ENCODE assay signal across 9 cellular contexts in the genomic region with DNA sequence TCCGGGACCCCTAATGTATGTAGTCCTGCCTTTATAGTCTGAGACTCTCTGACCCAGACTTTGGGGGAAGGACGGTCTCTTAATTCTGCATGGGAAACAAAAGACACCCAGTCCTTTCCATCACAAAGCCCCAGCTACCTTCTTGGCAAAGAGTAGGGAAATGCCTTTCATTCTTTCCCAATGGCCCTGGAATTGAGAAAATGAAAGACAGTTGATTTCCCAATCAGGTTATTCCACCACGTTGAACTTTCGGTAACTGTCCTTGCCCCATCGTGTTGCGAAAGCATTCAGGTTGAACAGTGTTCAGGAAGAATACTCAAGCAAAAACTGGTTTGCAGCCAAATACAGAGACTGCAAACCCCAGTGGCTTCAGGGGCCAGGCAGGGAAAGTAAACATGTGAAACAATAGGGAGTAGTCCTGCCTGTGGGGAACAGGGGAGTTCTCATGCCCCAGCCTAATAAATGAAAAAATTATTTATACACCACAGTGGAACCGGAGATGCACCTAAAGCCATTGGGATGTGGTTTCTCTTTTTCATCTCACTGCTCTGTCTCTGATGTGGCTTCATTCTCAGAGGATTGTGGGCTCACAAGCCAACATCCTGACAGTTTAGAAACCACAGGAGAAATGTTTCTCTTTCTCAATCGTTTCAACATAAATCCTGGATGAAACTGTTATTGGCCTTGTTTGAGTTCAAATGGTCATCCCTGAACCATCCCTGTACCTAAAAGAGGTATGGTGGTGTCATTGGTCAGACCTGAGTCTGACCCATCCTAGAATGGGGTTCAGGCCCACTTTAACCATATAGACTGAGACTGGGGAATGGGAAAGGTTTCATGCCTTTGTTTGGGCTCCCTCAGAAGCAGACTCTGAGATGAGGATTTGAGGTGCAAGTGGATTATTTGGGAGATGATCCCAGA. TPM values are rescaled to one million over a fixed set of nuclear protein-coding genes. Genes with fewer than 3 reads are reported as not detected.
A peak's percentile ranks its signal among the peaks of the same experiment; 100 is the strongest.
DNase-seq lines count a peak whose midpoint lies in the region; ATAC-seq, FAIRE-seq and TF ChIP-seq lines count a peak whose summit lies in the region.
"Had no signal": no experiment of that assay in that cellular context is flagged by ENCODE, and none has a peak within 500 bp of the region (broad histone marks: within the 10 kb centered on the region; RNA-seq: fewer than 3 reads in every experiment).

No MANE protein-coding gene starts in this region.

- H3K27me3 ChIP-seq in ACC112 (ENCODE audit: insufficient read depth, low read length) (no peaks in the 10 kb centered on the region), HCT116 (ENCODE audit: insufficient read depth, low read length) (no peaks in the 10 kb centered on the region), endothelial cell of umbilical vein (ENCODE audit: control insufficient read depth in 2 of 2, insufficient read depth in 2 of 2, low read length in 2 of 2) (no peaks in the 10 kb centered on the region), muscle layer of duodenum (ENCODE audit: low read depth, low read length) (no peaks in the 10 kb centered on the region)
- H3K27me3 ChIP-seq: cardiac muscle cell had no signal

- no peaks in the 10 kb centered on the region for H3K9me1 ChIP-seq in endothelial cell of umbilical vein (replicated peaks; ENCODE audit: control insufficient read depth, extremely low read depth, insufficient read depth, low read length)

- H3K9me3 ChIP-seq in HCT116 (ENCODE audit: control insufficient read depth in 1 of 2, insufficient read depth in 1 of 2, low read depth in 1 of 2, low read length in 2 of 2) (no peaks in the 10 kb centered on the region), endothelial cell of umbilical vein (replicated peaks; ENCODE audit: control insufficient read depth, insufficient read depth, low read length) (no peaks in the 10 kb centered on the region), muscle layer of duodenum (ENCODE audit: control insufficient read depth in 1 of 2, low read length in 2 of 2) (no peaks in the 10 kb centered on the region)

- DNase-seq in HCT116 (ENCODE audit: low read depth, low spot score) (no peak), SIG-M5 (lab: John Stamatoyannopoulos, UW) (peak; percentile 82), endothelial cell of umbilical vein (ENCODE audit: low read depth, low spot score) (peak; percentile 92), Ammon's horn (ENCODE audit: low spot score) (no peak), NCI-H1930 (lab: John Stamatoyannopoulos, UW) (no peak)

- CTCF ChIA-PET in HCT116 (lab: Charles Lee), result no interaction called here
- CTCF ChIA-PET in endothelial cell of umbilical vein (lab: Charles Lee), result interaction anchor here (0.9 to 1.0 kb wide), 2 partner anchors 9 to 15 kb away, joined by 3 read pairs; no protein-coding TSS in a partner anchor

- ATAC-seq in HCT116, result no peak
- no peak for ATAC-seq in GM19324 (IDR thresholded peaks at IDR 0.05; ENCODE audit: low FRiP score, unreplicated experiment)

- H2AFZ ChIP-seq in ACC112 (ENCODE audit: low read length, unreplicated experiment), result peak overlapping the region; percentile 26
- H2AFZ ChIP-seq in HCT116 (ENCODE audit: low read depth, low read length, poor library complexity, severe bottlenecking), result no peak overlapping the region
- H2AFZ ChIP-seq in endothelial cell of umbilical vein (ENCODE audit: low read depth, low read length), result peak overlapping the region; percentile 80

- FAIRE-seq in endothelial cell of umbilical vein (lab: Jason Lieb, UNC), result peak; percentile 86

- TF ChIP-seq POLR2A in HCT116 (IDR thresholded peaks at IDR 0.05; ENCODE audit: borderline replicate concordance, extremely low read depth, insufficient read depth, insufficient read length) (no peak), endothelial cell of umbilical vein (IDR thresholded peaks at IDR 0.05; ENCODE audit: low read depth, low read length) (no peak)

- no TSS peak for BruUV-seq in HCT116 (replicated peaks; lab: Mats Ljungman, UMichigan)
- no TSS peak for BruUV-seq in endothelial cell of umbilical vein (replicated peaks; lab: Mats Ljungman, UMichigan)

- no peak overlapping the region for H3K9ac ChIP-seq in HCT116 (ENCODE audit: low read length)
- H3K9ac ChIP-seq in endothelial cell of umbilical vein (replicated peaks; ENCODE audit: extremely low read depth, insufficient read depth, low read length), result peak overlapping the region; percentile 13

- peak overlapping the region; percentile 8 for H3K4me3 ChIP-seq in ACC112 (ENCODE audit: low read depth, low read length)
- H3K4me3 ChIP-seq in HCT116 (replicated peaks in 1 of 2; ENCODE audit: low read depth in 1 of 2, low read length in 2 of 2), result no peak overlapping the region
- no peak overlapping the region for H3K4me3 ChIP-seq in endothelial cell of umbilical vein (replicated peaks in 1 of 3; ENCODE audit: insufficient read depth in 1 of 3, low read depth in 1 of 3, low read length in 3 of 3)
- H3K4me3 ChIP-seq in muscle layer of duodenum (ENCODE audit: low read depth in 1 of 2, low read length in 2 of 2), result peak overlapping the region in 1 of 2 donors; percentile 25
- H3K4me3 ChIP-seq: cardiac muscle cell had no signal

- TF ChIP-seq CTCF in HCT116 (IDR thresholded peaks at IDR 0.05 in 2 of 3, conservative IDR thresholded peaks at IDR 0.05 in 1 of 3; ENCODE audit: borderline replicate concordance in 1 of 3, insufficient read depth in 1 of 3, low read depth in 2 of 3, low read length in 2 of 3), result no peak
- TF ChIP-seq CTCF in endothelial cell of umbilical vein (IDR thresholded peaks at IDR 0.05; ENCODE audit: extremely low read depth in 1 of 2, insufficient read depth in 1 of 2, low read depth in 1 of 2, low read length in 2 of 2), result no peak

- H3K4me1 ChIP-seq in ACC112 (ENCODE audit: control insufficient read depth, insufficient read depth, low read length, unreplicated experiment) (peaks cover 23% of the 10 kb centered on the region), HCT116 (ENCODE audit: control insufficient read depth in 1 of 2, insufficient read depth in 2 of 2, low read length in 2 of 2) (peaks cover 0 to 12% of the 10 kb centered on the region in 2 experiments; a peak in 3 of 4 replicates), endothelial cell of umbilical vein (ENCODE audit: control insufficient read depth, extremely low read depth, insufficient read depth, low read length) (peaks cover 23% of the 10 kb centered on the region), muscle layer of duodenum (ENCODE audit: control insufficient read depth in 1 of 2, insufficient read depth in 2 of 2, low read length in 2 of 2) (peaks cover 11 to 20% of the 10 kb centered on the region in 2 donors)

- H3K4me2 ChIP-seq in HCT116 (ENCODE audit: low read length) (no peak overlapping the region), endothelial cell of umbilical vein (ENCODE audit: insufficient read depth, low read length) (peak overlapping the region; percentile 31)

- no peaks in the 10 kb centered on the region for H4K20me1 ChIP-seq in HCT116 (ENCODE audit: insufficient read depth)
- H4K20me1 ChIP-seq in endothelial cell of umbilical vein (replicated peaks; ENCODE audit: control insufficient read depth, extremely low read depth, insufficient read depth, low read length), result no peaks in the 10 kb centered on the region

- intact Hi-C loops in HCT116 (cut with micrococcal nuclease) (no loop called here), endothelial cell of umbilical vein (cut with micrococcal nuclease) (no loop called here)

- POLR2A ChIA-PET in HCT116 (lab: Charles Lee), result no interaction called here
- POLR2A ChIA-PET in endothelial cell of umbilical vein (lab: Charles Lee), result interaction anchor here (0.7 kb wide), 1 partner anchor 21 kb away, joined by 7 read pairs; no protein-coding TSS in a partner anchor

- H3K27ac ChIP-seq in ACC112 (ENCODE audit: low read depth, low read length) (peak overlapping the region; percentile 86), HCT116 (ENCODE audit: low read depth, low read length) (no peak overlapping the region), endothelial cell of umbilical vein (ENCODE audit: insufficient read depth, low read depth, low read length) (peak overlapping the region; percentile 39), muscle layer of duodenum (ENCODE audit: low read length) (peak overlapping the region; percentile 10)
- H3K27ac ChIP-seq: cardiac muscle cell had no signal

- H3K9me2 ChIP-seq in HCT116 (ENCODE audit: insufficient read depth), result no peaks in the 10 kb centered on the region

- dilution Hi-C loops in endothelial cell of umbilical vein (cut with MboI; ENCODE audit: extremely low pct_ligation_motif_present, low sequenced_read_pairs), result no loop called here

- TF ChIP-seq RAD21 in HCT116 (IDR thresholded peaks at IDR 0.05; ENCODE audit: low read depth), result no peak

- H3K36me3 ChIP-seq in ACC112 (ENCODE audit: insufficient read depth, low read length) (no peaks in the 10 kb centered on the region), HCT116 (ENCODE audit: control insufficient read depth in 1 of 2, insufficient read depth in 2 of 2, low read length in 2 of 2) (no peaks in the 10 kb centered on the region), endothelial cell of umbilical vein (ENCODE audit: control insufficient read depth in 2 of 2, extremely low read depth in 1 of 2, insufficient read depth in 2 of 2, low read length in 2 of 2) (no peaks in the 10 kb centered on the region), muscle layer of duodenum (ENCODE audit: control insufficient read depth in 1 of 2, insufficient read depth in 2 of 2, low read length in 2 of 2) (no peaks in the 10 kb centered on the region)
- H3K36me3 ChIP-seq: cardiac muscle cell had no signal

- RAD21 ChIA-PET in HCT116 (lab: Charles Lee; ENCODE audit: low non-redundant PET in 1 of 2, low total read pairs in 2 of 2, uncharacterized antibody in 2 of 2, unreplicated experiment in 2 of 2), result no interaction called here

- H3K79me2 ChIP-seq in ACC112 (ENCODE audit: control insufficient read depth, insufficient read depth, low read length, unreplicated experiment) (no peaks in the 10 kb centered on the region), HCT116 (ENCODE audit: insufficient read depth, low read length) (no peaks in the 10 kb centered on the region), endothelial cell of umbilical vein (ENCODE audit: control insufficient read depth, insufficient read depth, low read length) (no peaks in the 10 kb centered on the region)

RNA-seq across cellular contexts. Expression of gene SLC9A8, which starts 44.2 kb away (rescaled TPM):
- total RNA-seq in HCT116 (2021; ENCODE audit: unreplicated experiment) (6.7 TPM), endothelial cell of umbilical vein (11.2 and 14.4 TPM in 2 replicates)
- 6.0 and 6.6 TPM in 2 replicates for polyA plus RNA-seq in HCT116 (2012)
- polyA plus RNA-seq in endothelial cell of umbilical vein, result 4.4 and 5.1 TPM in 2 replicates
- 2.8 and 3.1 TPM in 2 replicates for polyA plus RNA-seq in endothelial cell of umbilical vein (2011; cell fraction: cytosol; rRNA removed)
- 16.8 and 17.5 TPM in 2 replicates for polyA plus RNA-seq in endothelial cell of umbilical vein (2011; cell fraction: nucleus; rRNA removed)
- 5.2 and 5.7 TPM in 2 replicates for polyA plus RNA-seq in endothelial cell of umbilical vein (2012)
- polyA minus RNA-seq in endothelial cell of umbilical vein, result 23.1 and 34.5 TPM in 2 replicates
- 2.8 TPM for polyA minus RNA-seq in endothelial cell of umbilical vein (2011; cell fraction: cytosol; rRNA and poly(A)+ RNA removed)
- 33.2 and 42.9 TPM in 2 replicates for polyA minus RNA-seq in endothelial cell of umbilical vein (2011; cell fraction: nucleus; rRNA and poly(A)+ RNA removed)

RNA-seq across cellular contexts. Expression of gene B4GALT5, which starts 54.8 kb away (rescaled TPM):
- 92.5 TPM for total RNA-seq in HCT116 (2021; ENCODE audit: unreplicated experiment)
- polyA plus RNA-seq in HCT116 (2012), result 39.5 and 44.4 TPM in 2 replicates
- 58.5 and 70.1 TPM in 2 replicates for total RNA-seq in endothelial cell of umbilical vein
- 51.0 and 54.4 TPM in 2 replicates for polyA plus RNA-seq in endothelial cell of umbilical vein
- polyA plus RNA-seq in endothelial cell of umbilical vein (2011; cell fraction: cytosol; rRNA removed), result 48.8 and 51.0 TPM in 2 replicates
- polyA plus RNA-seq in endothelial cell of umbilical vein (2011; cell fraction: nucleus; rRNA removed), result 28.9 and 29.6 TPM in 2 replicates
- 33.3 and 39.7 TPM in 2 replicates for polyA plus RNA-seq in endothelial cell of umbilical vein (2012)
- polyA minus RNA-seq in endothelial cell of umbilical vein, result 80.5 and 82.9 TPM in 2 replicates
- polyA minus RNA-seq in endothelial cell of umbilical vein (2011; cell fraction: cytosol; rRNA and poly(A)+ RNA removed), result 28.1 TPM
- 17.1 and 20.8 TPM in 2 replicates for polyA minus RNA-seq in endothelial cell of umbilical vein (2011; cell fraction: nucleus; rRNA and poly(A)+ RNA removed)

Comparison
In these comparisons a context has a peak if more than half of its experiments do, and no peak if none do; other contexts are left out.
1. DNase-seq: peak in SIG-M5 (single experiment) and endothelial cell of umbilical vein (single experiment); none in HCT116 (single experiment), Ammon's horn (single experiment) and NCI-H1930 (0 of 2).